In the genomic region with DNA sequence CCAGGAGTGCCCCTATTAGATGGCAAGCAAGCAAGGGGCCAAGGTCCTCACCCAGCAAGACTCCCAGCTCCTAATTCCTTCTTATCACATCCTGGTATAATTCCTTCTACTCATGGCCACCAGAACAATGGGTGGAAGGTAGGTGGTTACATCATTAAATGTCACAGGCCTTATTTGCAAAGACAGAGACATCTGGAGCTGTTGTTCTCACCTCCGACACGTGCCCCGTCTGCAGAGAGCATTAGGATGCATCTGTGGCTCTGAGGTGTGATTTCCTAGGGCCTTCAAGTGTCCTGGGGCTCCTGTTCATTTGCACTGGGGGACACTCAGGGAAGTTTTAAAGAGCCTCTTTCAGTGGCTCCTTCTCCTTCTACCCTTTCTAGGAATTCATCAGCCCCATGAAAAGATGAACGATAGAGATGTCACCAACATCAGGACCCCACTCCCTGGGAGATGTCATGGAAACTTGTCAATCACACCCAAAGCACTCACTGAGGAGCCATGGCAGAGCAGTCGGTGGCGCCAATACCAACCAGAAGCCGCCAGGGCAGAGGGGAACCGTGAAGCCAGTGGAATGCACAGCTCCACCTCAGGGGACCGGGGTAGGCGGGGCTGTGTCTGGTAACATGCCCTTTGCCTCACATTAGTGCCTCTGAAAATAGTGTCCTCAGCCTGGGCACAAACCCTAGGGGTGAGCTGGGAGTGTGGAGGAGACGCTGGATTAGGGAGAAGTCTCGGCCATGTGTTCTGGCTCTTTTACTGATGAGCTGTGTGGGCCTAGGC, we compare ENCODE assay signal across 2 cellular contexts.
A peak's percentile ranks its signal among the peaks of the same experiment; 100 is the strongest.
TF ChIP-seq lines count a peak whose summit lies in the region.

No MANE protein-coding gene starts in this region.

TF ChIP-seq in HepG2, 621 proteins besides CTCF, POLR2A, EP300 and RAD21:
- TF ChIP-seq ZNF768 (CRISPR knock-in tag; IDR thresholded peaks at IDR 0.05) (0 out of 2 replicates have a peak, but pooled peaks have one; percentile 19), KDM3A (CRISPR knock-in tag; IDR thresholded peaks at IDR 0.05; ENCODE audit: low read depth) (no peak), SRSF1 (optimal IDR thresholded peaks at IDR 0.05; ENCODE audit: low read depth, low read length) (no peak), ZNF431 (CRISPR knock-in tag; IDR thresholded peaks at IDR 0.05; ENCODE audit: borderline replicate concordance, low read depth) (no peak), SOX5 (CRISPR knock-in tag; IDR thresholded peaks at IDR 0.05; ENCODE audit: borderline replicate concordance) (no peak), ZSCAN9 (CRISPR knock-in tag; IDR thresholded peaks at IDR 0.05; ENCODE audit: borderline replicate concordance) (no peak), ZNF746 (CRISPR knock-in tag; IDR thresholded peaks at IDR 0.05) (no peak)
- TF ChIP-seq, protein P1, sequence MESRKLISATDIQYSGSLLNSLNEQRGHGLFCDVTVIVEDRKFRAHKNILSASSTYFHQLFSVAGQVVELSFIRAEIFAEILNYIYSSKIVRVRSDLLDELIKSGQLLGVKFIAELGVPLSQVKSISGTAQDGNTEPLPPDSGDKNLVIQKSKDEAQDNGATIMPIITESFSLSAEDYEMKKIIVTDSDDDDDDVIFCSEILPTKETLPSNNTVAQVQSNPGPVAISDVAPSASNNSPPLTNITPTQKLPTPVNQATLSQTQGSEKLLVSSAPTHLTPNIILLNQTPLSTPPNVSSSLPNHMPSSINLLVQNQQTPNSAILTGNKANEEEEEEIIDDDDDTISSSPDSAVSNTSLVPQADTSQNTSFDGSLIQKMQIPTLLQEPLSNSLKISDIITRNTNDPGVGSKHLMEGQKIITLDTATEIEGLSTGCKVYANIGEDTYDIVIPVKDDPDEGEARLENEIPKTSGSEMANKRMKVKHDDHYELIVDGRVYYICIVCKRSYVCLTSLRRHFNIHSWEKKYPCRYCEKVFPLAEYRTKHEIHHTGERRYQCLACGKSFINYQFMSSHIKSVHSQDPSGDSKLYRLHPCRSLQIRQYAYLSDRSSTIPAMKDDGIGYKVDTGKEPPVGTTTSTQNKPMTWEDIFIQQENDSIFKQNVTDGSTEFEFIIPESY (CRISPR knock-in tag; IDR thresholded peaks at IDR 0.05) = 0 out of 2 replicates have a peak, but pooled peaks have one; percentile 25

TF ChIP-seq in endothelial cell of umbilical vein, 7 proteins besides CTCF, POLR2A, EP300 and RAD21:
- no peak for TF ChIP-seq GATA2 (IDR thresholded peaks at IDR 0.05; ENCODE audit: insufficient read depth, insufficient read length, low read depth, low read length)
- no peak for TF ChIP-seq FOS (IDR thresholded peaks at IDR 0.05; ENCODE audit: borderline replicate concordance, insufficient read depth, low read length)
- no peak for TF ChIP-seq MYC (IDR thresholded peaks at IDR 0.05; ENCODE audit: low read depth, low read length)
- no peak for TF ChIP-seq POLR2AphosphoS5 (IDR thresholded peaks at IDR 0.05; ENCODE audit: insufficient read depth, low read depth, low read length)
- no peak for TF ChIP-seq EZH2 (IDR thresholded peaks at IDR 0.05; ENCODE audit: borderline replicate concordance, low read depth, low read length, severe bottlenecking)
TF ChIP-seq in endothelial cell of umbilical vein: peak in this region for 0.
